Comparison of ENCODE assay signal across 11 cellular contexts in the genomic region with DNA sequence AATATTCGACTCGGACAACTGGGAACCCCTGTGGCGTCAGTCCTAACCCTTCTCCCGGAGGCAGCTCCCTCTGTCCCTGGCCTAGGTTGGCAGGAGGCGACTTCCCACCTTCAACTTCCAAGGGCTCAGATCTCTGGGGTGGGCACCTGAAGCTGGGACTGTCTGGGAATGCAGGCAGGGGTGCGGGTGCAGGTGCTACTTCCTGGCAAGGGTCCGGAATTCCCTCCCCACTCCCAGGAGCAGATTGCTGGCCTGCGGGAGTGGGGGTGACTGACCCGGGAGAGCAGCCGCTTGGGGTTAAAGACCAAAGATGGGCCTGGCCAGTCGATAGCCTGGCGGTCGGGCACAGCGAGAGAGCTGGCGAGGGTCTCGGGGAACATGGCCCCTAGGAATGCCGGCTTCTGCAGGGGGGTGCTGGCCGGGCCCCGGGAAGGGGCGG. TPM values are rescaled to one million over a fixed set of nuclear protein-coding genes. Genes with fewer than 3 reads are reported as not detected.
DNase-seq lines count a peak whose midpoint lies in the region; ATAC-seq and TF ChIP-seq lines count a peak whose summit lies in the region.
"Had no signal": no experiment of that assay in that cellular context is flagged by ENCODE, and none has a peak within 500 bp of the region (broad histone marks: within the 10 kb centered on the region; RNA-seq: fewer than 3 reads in every experiment).

No MANE protein-coding gene starts in this region.

- H3K36me3 Mint-ChIP-seq in endodermal cell (ENCODE audit: low read depth): peaks cover 19% of the 10 kb centered on the region
- peaks cover 0 to 15% (median 0%) of the 10 kb centered on the region in 5 donors for H3K36me3 Mint-ChIP-seq in naive thymus-derived CD4-positive, alpha-beta T cell

- no peak for ATAC-seq in naive thymus-derived CD4-positive, alpha-beta T cell
- ATAC-seq in GM18520 (IDR thresholded peaks at IDR 0.05; ENCODE audit: unreplicated experiment) (no peak), HG03565 (IDR thresholded peaks at IDR 0.05; ENCODE audit: unreplicated experiment) (no peak)

- peaks cover 43 to 85% (median 66%) of the 10 kb centered on the region in 10 experiments for H3K4me1 ChIP-seq in BLaER1 treated with 17β-estradiol and CSF1 and Interleukin-3, amounts not matched to agents 10 nM and 100 nM
- H3K4me1 ChIP-seq in endodermal cell (ENCODE audit: control insufficient read depth, insufficient read depth, low read length): peaks cover 15% of the 10 kb centered on the region
- H3K4me1 ChIP-seq in naive thymus-derived CD4-positive, alpha-beta T cell (ENCODE audit: control insufficient read depth in 2 of 2, insufficient read depth in 2 of 2, low read length in 2 of 2): peaks cover 31 to 44% of the 10 kb centered on the region in 2 donors
- H3K4me1 ChIP-seq: SJSA1 had no signal

- no peaks in the 10 kb centered on the region for H3K36me3 ChIP-seq in BLaER1 treated with 17β-estradiol and CSF1 and Interleukin-3, amounts not matched to agents 10 nM and 100 nM
- no peaks in the 10 kb centered on the region for H3K36me3 ChIP-seq in endodermal cell (ENCODE audit: control insufficient read depth, insufficient read depth, low read length)
- peaks cover 0 to 7% (median 0%) of the 10 kb centered on the region in 3 experiments for H3K36me3 ChIP-seq in naive thymus-derived CD4-positive, alpha-beta T cell (ENCODE audit: control insufficient read depth in 2 of 3, insufficient read depth in 3 of 3, low read length in 3 of 3)
- H3K36me3 ChIP-seq: SJSA1 had no signal

- no peaks in the 10 kb centered on the region for H4K20me1 ChIP-seq in BLaER1 treated with 17β-estradiol and CSF1 and Interleukin-3, amounts not matched to agents 10 nM and 100 nM

- DNase-seq in LNCaP clone FGC (ENCODE audit: low read depth): no peak
- no peak for DNase-seq in endodermal cell
- no peak for DNase-seq in naive thymus-derived CD4-positive, alpha-beta T cell
- no peak for DNase-seq in GM19240 (ENCODE audit: insufficient read length, low spot score)
- no peak for DNase-seq in medulla oblongata (ENCODE audit: extremely low spot score)
- DNase-seq: NCI-H1436 had no signal

- peak overlapping the region; percentile 81 for H3K27ac Mint-ChIP-seq in endodermal cell
- H3K27ac Mint-ChIP-seq in naive thymus-derived CD4-positive, alpha-beta T cell: peak overlapping the region in 7 of 9 donors; percentile 88 to 97 (median 92)

- no peaks in the 10 kb centered on the region for H3K27me3 Mint-ChIP-seq in endodermal cell (ENCODE audit: insufficient read depth)
- peaks cover 0 to 14% (median 0%) of the 10 kb centered on the region in 5 donors for H3K27me3 Mint-ChIP-seq in naive thymus-derived CD4-positive, alpha-beta T cell

- peak overlapping the region in 4 of 11 experiments; percentile 23 to 62 (median 42); a peak in 8 of 22 replicates for H3K27ac ChIP-seq in BLaER1 treated with 17β-estradiol and CSF1 and Interleukin-3, amounts not matched to agents 10 nM and 100 nM
- H3K27ac ChIP-seq in endodermal cell (ENCODE audit: low read depth, low read length): no peak overlapping the region
- peak overlapping the region; percentile 69 for H3K27ac ChIP-seq in naive thymus-derived CD4-positive, alpha-beta T cell (ENCODE audit: low read depth, low read length)
- H3K27ac ChIP-seq: SJSA1 had no signal

- POLR2A ChIA-PET in naive thymus-derived CD4-positive, alpha-beta T cell (lab: Charles Lee): interaction anchor here (0.6 to 11.4 kb wide), 14 partner anchors 8 to 180 kb away, joined by 3 to 223 read pairs (median 6); a partner anchor contains a TSS

- intact Hi-C loops in naive thymus-derived CD4-positive, alpha-beta T cell (cut with micrococcal nuclease): loop anchor here (2.0 to 5.0 kb wide), 5 partner anchors 36 to 601 kb away; a partner anchor contains a TSS

- H3K4me3 ChIP-seq in BLaER1 treated with 17β-estradiol and CSF1 and Interleukin-3, amounts not matched to agents 10 nM and 100 nM: peak overlapping the region in 6 of 10 experiments; percentile 9 to 66 (median 38); a peak in 8 of 20 replicates
- H3K4me3 ChIP-seq in LNCaP clone FGC (ENCODE audit: low read depth, low read length): peak overlapping the region; percentile 71
- H3K4me3 ChIP-seq in endodermal cell (ENCODE audit: low read length): peak overlapping the region; percentile 88
- peak overlapping the region; percentile 59 for H3K4me3 ChIP-seq in naive thymus-derived CD4-positive, alpha-beta T cell (ENCODE audit: low read length)
- H3K4me3 ChIP-seq: SJSA1 had no signal

- H3K9me3 ChIP-seq in BLaER1 treated with 17β-estradiol and CSF1 and Interleukin-3, amounts not matched to agents 10 nM and 100 nM (replicated peaks in 1 of 11): peaks cover 0 to 5% (median 0%) of the 10 kb centered on the region in 11 experiments; a peak in 2 of 22 replicates
- no peaks in the 10 kb centered on the region for H3K9me3 ChIP-seq in endodermal cell (ENCODE audit: control insufficient read depth, low read length)
- H3K9me3 ChIP-seq in naive thymus-derived CD4-positive, alpha-beta T cell (ENCODE audit: control insufficient read depth in 2 of 3, low read length in 3 of 3): no peaks in the 10 kb centered on the region
- H3K9me3 ChIP-seq: SJSA1 had no signal

- CTCF ChIA-PET in naive thymus-derived CD4-positive, alpha-beta T cell (lab: Charles Lee): interaction anchor here (1.1 to 6.4 kb wide), 18 partner anchors 8 to 168 kb away, joined by 3 to 40 read pairs (median 5); no protein-coding TSS in a partner anchor

- peak overlapping the region; percentile 34 to 99 (median 88) for H3K4me2 ChIP-seq in BLaER1 treated with 17β-estradiol and CSF1 and Interleukin-3, amounts not matched to agents 10 nM and 100 nM

- peaks cover 0 to 12% (median 0%) of the 10 kb centered on the region in 11 experiments; a peak in 5 of 22 replicates for H3K27me3 ChIP-seq in BLaER1 treated with 17β-estradiol and CSF1 and Interleukin-3, amounts not matched to agents 10 nM and 100 nM
- H3K27me3 ChIP-seq in endodermal cell (ENCODE audit: control insufficient read depth, insufficient read depth, low read length, poor library complexity, severe bottlenecking): no peaks in the 10 kb centered on the region
- H3K27me3 ChIP-seq in naive thymus-derived CD4-positive, alpha-beta T cell (ENCODE audit: control insufficient read depth in 2 of 2, insufficient read depth in 2 of 2, low read length in 2 of 2): no peaks in the 10 kb centered on the region

- no peaks in the 10 kb centered on the region for H3K9me3 Mint-ChIP-seq in endodermal cell
- H3K9me3 Mint-ChIP-seq in naive thymus-derived CD4-positive, alpha-beta T cell: no peaks in the 10 kb centered on the region

- H3K4me1 Mint-ChIP-seq in endodermal cell: peaks cover 61% of the 10 kb centered on the region
- H3K4me1 Mint-ChIP-seq in naive thymus-derived CD4-positive, alpha-beta T cell: peaks cover 23 to 91% (median 89%) of the 10 kb centered on the region in 7 donors

- H3K9ac ChIP-seq in BLaER1 treated with 17β-estradiol and CSF1 and Interleukin-3, amounts not matched to agents 10 nM and 100 nM: peak overlapping the region in 5 of 11 experiments; percentile 26 to 65 (median 54); a peak in 9 of 22 replicates
- H3K9ac ChIP-seq in endodermal cell (ENCODE audit: extremely low read depth, low read length, poor library complexity, severe bottlenecking): peak overlapping the region; percentile 22

- TF ChIP-seq CTCF in LNCaP clone FGC (IDR thresholded peaks at IDR 0.05; ENCODE audit: control insufficient read depth, extremely low read depth, insufficient read depth) (no peak), endodermal cell (conservative IDR thresholded peaks at IDR 0.05) (no peak)

- WGBS in endodermal cell (ENCODE audit: insufficient coverage in 1 of 2, insufficient read length in 1 of 2), 2 experiments: 3 to 4% methylated on average over 7 to 20 of the region's 20 CpGs

- H3K4me3 Mint-ChIP-seq in endodermal cell: peak overlapping the region; percentile 88
- peak overlapping the region; percentile 77 to 98 (median 94) for H3K4me3 Mint-ChIP-seq in naive thymus-derived CD4-positive, alpha-beta T cell

RNA-seq across cellular contexts. Expression of a gene that starts 0.4 kb away (rescaled TPM):
- total RNA-seq in endodermal cell: 100 to 1,000 TPM in 1 of 2 donors, 10 to 100 TPM in 1; 70.0 to 103 TPM
- polyA plus RNA-seq in endodermal cell (2013, experiment 1 of 2): 8.4 TPM
- polyA plus RNA-seq in endodermal cell (2013, experiment 2 of 2): 5.8 TPM
- 10 to 100 TPM in 4 of 5 experiments, 1 to 10 TPM in 1; 4.1 to 63.1 (median 33.6) TPM for total RNA-seq in naive thymus-derived CD4-positive, alpha-beta T cell
- 10 to 100 TPM; 10.9 to 41.4 TPM for polyA plus RNA-seq in naive thymus-derived CD4-positive, alpha-beta T cell
- total RNA-seq: SJSA1 had no signal

RNA-seq across cellular contexts. Expression of a gene that starts 27.1 kb away (rescaled TPM):
- 100 to 1,000 TPM; 127 to 161 TPM for total RNA-seq in endodermal cell
- polyA plus RNA-seq in endodermal cell (2013, experiment 1 of 2): 116 TPM
- polyA plus RNA-seq in endodermal cell (2013, experiment 2 of 2): 102 TPM
- 100 to 1,000 TPM; 110 to 264 (median 124) TPM for total RNA-seq in naive thymus-derived CD4-positive, alpha-beta T cell
- 100 to 1,000 TPM in 1 of 2 donors, 10 to 100 TPM in 1; 54.2 to 101 TPM for polyA plus RNA-seq in naive thymus-derived CD4-positive, alpha-beta T cell

RNA-seq across cellular contexts. Expression of a gene that starts 35.0 kb away (rescaled TPM):
- under 1 TPM in 1 of 2 donors, not detected in 1; 0.37 TPM for total RNA-seq in endodermal cell
- not detected for polyA plus RNA-seq in endodermal cell (2013, experiment 1 of 2)
- not detected for polyA plus RNA-seq in endodermal cell (2013, experiment 2 of 2)
- total RNA-seq in naive thymus-derived CD4-positive, alpha-beta T cell: 1 to 10 TPM in 4 of 5 experiments, not detected in 1; 1.4 to 2.5 (median 1.8) TPM
- polyA plus RNA-seq in naive thymus-derived CD4-positive, alpha-beta T cell: under 1 TPM in 1 of 2 donors, not detected in 1; 0.33 TPM
- total RNA-seq: frontal cortex, SJSA1 had no signal

RNA-seq across cellular contexts. Expression of a gene that starts 45.8 kb away (rescaled TPM):
- 1 to 10 TPM; 1.9 to 3.6 TPM for total RNA-seq in endodermal cell
- 26.5 TPM for polyA plus RNA-seq in endodermal cell (2013, experiment 1 of 2)
- 21.7 TPM for polyA plus RNA-seq in endodermal cell (2013, experiment 2 of 2)
- total RNA-seq in naive thymus-derived CD4-positive, alpha-beta T cell: 1 to 10 TPM in 1 of 5 experiments, under 1 TPM in 2, not detected in 2; 0.19 to 1.4 (median 0.53) TPM
- polyA plus RNA-seq in naive thymus-derived CD4-positive, alpha-beta T cell: not detected

Comparison
In these comparisons a context has a peak if more than half of its experiments do, and no peak if none do; other contexts are left out.
1. H3K4me3 ChIP-seq: peak in every context shown above with its lines; median percentile 88 in endodermal cell; 71 in LNCaP clone FGC; 59 in naive thymus-derived CD4-positive, alpha-beta T cell; 38 in BLaER1 treated with 17β-estradiol and CSF1 and Interleukin-3, amounts not matched to agents 10 nM and 100 nM.